ENCODE assay signal across 10 cellular contexts in the genomic region with DNA sequence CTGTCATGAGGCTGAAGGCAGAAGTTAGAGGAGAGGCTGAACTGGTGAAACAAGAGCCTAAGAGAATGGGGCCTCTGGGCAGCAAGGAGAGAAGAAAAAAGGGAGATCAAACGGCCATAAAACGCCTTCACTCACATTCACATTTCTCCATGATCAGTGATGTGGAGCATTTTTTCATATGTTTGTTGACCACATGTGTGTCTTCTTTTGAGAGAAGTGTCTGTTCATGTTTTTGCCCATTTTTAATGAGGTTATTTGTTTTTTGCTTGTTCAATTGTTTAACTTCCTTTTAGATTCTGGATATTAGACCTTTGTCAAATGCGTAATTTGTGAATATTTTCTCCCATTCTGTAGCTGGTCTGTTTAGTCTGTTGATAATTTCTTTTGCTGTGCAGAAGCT.
"Had no signal": no experiment of that assay in that cellular context is flagged by ENCODE, and none has a peak within 500 bp of the region (broad histone marks: within the 10 kb centered on the region; RNA-seq: fewer than 3 reads in every experiment).

No MANE protein-coding gene starts in this region.

- H3K36me3 ChIP-seq: HAP-1 had no signal

- H3K4me3 Mint-ChIP-seq: H9, HFFc6 had no signal

- H3K27ac ChIP-seq: GM23248 had no signal

- DNase-seq: GM23248, GOT3, H7, H9, HCEC 1CT, HFFc6 had no signal

- H2AFZ ChIP-seq: GM23248 had no signal

- H3K4me3 ChIP-seq: GM23248, HAP-1 had no signal

- H3K9ac ChIP-seq: GM23248 had no signal

- H3K4me1 Mint-ChIP-seq: H9 had no signal

- ATAC-seq: HCT116 had no signal

- FAIRE-seq: H1, H54 had no signal

- H3K9me3 ChIP-seq: HAP-1 had no signal

- H3K27ac Mint-ChIP-seq: H9, HFFc6 had no signal
